Comparison of ENCODE assay signal across 8 cellular contexts in the genomic region with DNA sequence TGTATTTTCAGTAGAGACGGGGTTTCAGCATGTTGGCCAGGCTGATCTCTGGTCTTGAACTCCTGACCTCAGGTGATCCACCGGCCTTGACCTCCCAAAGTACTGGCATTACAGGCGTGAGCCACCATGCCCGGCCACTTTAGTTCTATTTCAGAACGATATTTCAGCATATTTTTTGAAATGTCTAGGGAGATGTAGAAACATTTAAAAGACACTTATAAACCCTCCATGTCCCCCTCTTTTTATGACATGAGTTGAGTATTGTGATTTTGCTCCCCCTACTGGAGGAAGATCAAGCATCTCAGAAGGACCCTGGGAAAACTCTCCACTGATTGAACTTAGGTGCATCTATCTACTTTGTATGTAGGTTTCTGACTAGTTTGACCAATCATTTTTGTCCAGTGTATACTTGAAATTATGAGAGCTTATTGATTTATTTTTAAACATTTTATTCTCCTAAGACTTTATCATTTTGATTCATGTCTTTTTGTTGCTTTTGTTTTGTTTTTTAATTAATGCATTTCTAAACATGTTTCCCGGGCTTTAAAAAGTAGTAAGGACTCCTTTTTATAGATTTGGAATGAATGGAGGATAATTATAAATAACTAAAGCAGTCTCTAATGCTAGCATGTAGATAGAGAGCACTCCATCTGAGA.
DNase-seq lines count a peak whose midpoint lies in the region; ATAC-seq and TF ChIP-seq lines count a peak whose summit lies in the region.

No MANE protein-coding gene starts in this region.

- DNase-seq in A172 (ENCODE audit: low spot score) (peak; percentile 42), ELF-1 (ENCODE audit: low read depth, low spot score) (peak; percentile 30), dermis blood vessel endothelial cell (peak; percentile 82), mesendoderm (peak; percentile 68), occipital lobe (lab: John Stamatoyannopoulos, UW) (no peak), NCI-H226 (no peak)

- no peak overlapping the region for H3K56ac ChIP-seq in mesendoderm (ENCODE audit: low read length)

- no peak overlapping the region for H3K18ac ChIP-seq in mesendoderm (ENCODE audit: low read length)

- H4K8ac ChIP-seq in mesendoderm (ENCODE audit: low read depth, low read length) = no peak overlapping the region

- H3K4me1 ChIP-seq in OCI-LY3 (ENCODE audit: low read length) (peaks cover 4% of the 10 kb centered on the region; the same call in 1 of the 2 replicates), mesendoderm (ENCODE audit: control insufficient read depth, low read depth, low read length) (no peaks in the 10 kb centered on the region)

- peaks cover 32% of the 10 kb centered on the region for H3K36me3 ChIP-seq in OCI-LY3 (replicated peaks; ENCODE audit: low read depth, low read length)
- no peaks in the 10 kb centered on the region for H3K36me3 ChIP-seq in mesendoderm (ENCODE audit: control insufficient read depth, insufficient read depth, low read length)

- no peaks in the 10 kb centered on the region for H3K27me3 ChIP-seq in OCI-LY3 (ENCODE audit: low read depth, low read length)
- H3K27me3 ChIP-seq in mesendoderm (ENCODE audit: insufficient read depth, low read length, poor library complexity) = no peaks in the 10 kb centered on the region

- H4K5ac ChIP-seq in mesendoderm (ENCODE audit: low read length) = no peak overlapping the region

- no peak overlapping the region for H2BK15ac ChIP-seq in mesendoderm (replicated peaks; ENCODE audit: low read depth)

- H3K9ac ChIP-seq in OCI-LY3 (ENCODE audit: low read length) = no peak overlapping the region
- no peak overlapping the region for H3K9ac ChIP-seq in mesendoderm (ENCODE audit: low read length)

- 0 out of 2 replicates have a peak overlapping the region, but pooled peaks have one; percentile 9 for H3K4me2 ChIP-seq in OCI-LY3 (ENCODE audit: low read length)
- no peak overlapping the region for H3K4me2 ChIP-seq in mesendoderm (ENCODE audit: low read length)

- H3K23ac ChIP-seq in mesendoderm (ENCODE audit: low read length) = no peak overlapping the region

- peak; percentile 79 for TF ChIP-seq CTCF in OCI-LY3 (IDR thresholded peaks at IDR 0.05; ENCODE audit: low read depth, low read length)

- H2AFZ ChIP-seq in OCI-LY3 (ENCODE audit: low read depth, low read length) = no peak overlapping the region

- no peak overlapping the region for H2BK120ac ChIP-seq in mesendoderm (ENCODE audit: low read depth, low read length)

- peak; percentile 75 for ATAC-seq in HG02938 (IDR thresholded peaks at IDR 0.05; ENCODE audit: unreplicated experiment)

- WGBS in mesendoderm (ENCODE audit: extremely low coverage, insufficient coverage, low lambda C conversion rate) = no CpG with 5 or more reads among the region's 6 CpGs

- no peaks in the 10 kb centered on the region for H3K79me1 ChIP-seq in mesendoderm (ENCODE audit: low read length)

- H2AK5ac ChIP-seq in mesendoderm (ENCODE audit: low read length) = no peak overlapping the region

- no peaks in the 10 kb centered on the region for H3K9me3 ChIP-seq in OCI-LY3 (ENCODE audit: insufficient read depth, low read length)

- H3K27ac ChIP-seq in OCI-LY3 (ENCODE audit: low read length) (no peak overlapping the region), mesendoderm (ENCODE audit: low read depth, low read length) (no peak overlapping the region)

- H3K79me2 ChIP-seq in OCI-LY3 (ENCODE audit: low read length) (peaks cover 52% of the 10 kb centered on the region), mesendoderm (ENCODE audit: control insufficient read depth, insufficient read depth, low read length) (no peaks in the 10 kb centered on the region)

- peaks cover 11% of the 10 kb centered on the region; the same call in 1 of the 2 replicates for H4K20me1 ChIP-seq in OCI-LY3 (ENCODE audit: insufficient read depth, low read length)

- H2BK5ac ChIP-seq in mesendoderm (ENCODE audit: low read length) = no peak overlapping the region

- no peak overlapping the region for H3K4ac ChIP-seq in mesendoderm (ENCODE audit: low read depth, low read length)

- no peak overlapping the region for H3K4me3 ChIP-seq in OCI-LY3 (ENCODE audit: low read length)
- no peak overlapping the region for H3K4me3 ChIP-seq in mesendoderm (ENCODE audit: low read length)

Comparison
In these comparisons a context has a peak if more than half of its experiments do, and no peak if none do; other contexts are left out.
1. DNase-seq: peak in A172 (single experiment), ELF-1 (single experiment), dermis blood vessel endothelial cell (single experiment) and mesendoderm (single experiment); none in occipital lobe (single experiment) and NCI-H226 (single experiment).